ENCODE assay signal across 16 cellular contexts in the genomic region with DNA sequence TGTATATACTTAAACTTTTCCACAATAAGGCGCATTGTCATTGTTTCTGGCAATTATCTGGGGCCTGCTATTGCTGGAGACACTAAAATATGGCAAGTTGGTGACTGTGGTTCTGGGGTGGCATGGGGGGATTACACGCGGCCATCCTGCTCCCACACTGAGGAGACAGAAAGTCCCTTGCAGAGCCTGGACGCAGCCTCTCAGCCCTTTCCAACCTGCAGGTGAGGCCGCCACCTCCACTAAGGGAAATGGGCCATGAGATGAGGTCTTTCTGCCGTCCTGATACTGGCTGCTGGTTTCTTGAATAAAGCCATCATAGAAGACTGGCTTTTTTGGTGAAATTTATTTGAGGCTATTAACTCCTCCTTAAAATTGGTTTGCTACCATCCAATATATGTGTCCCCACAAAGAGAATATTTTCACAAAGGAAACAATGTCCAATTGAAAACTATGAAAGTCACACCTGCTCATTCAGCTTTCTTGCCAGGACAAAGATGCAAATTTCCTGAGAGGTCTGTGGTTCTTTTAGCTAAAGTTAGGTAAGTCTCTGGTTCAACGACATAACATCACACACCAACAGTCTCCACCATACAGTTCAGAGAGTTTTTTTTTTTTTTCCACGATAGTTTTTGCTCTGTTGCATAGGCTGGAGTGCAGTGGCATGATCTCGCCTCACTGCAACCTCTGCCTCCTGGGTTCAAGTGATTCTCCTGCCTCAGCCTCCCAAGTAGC. TPM values are rescaled to one million over a fixed set of nuclear protein-coding genes. Genes with fewer than 3 reads are reported as not detected.
DNase-seq lines count a peak whose midpoint lies in the region; ATAC-seq and TF ChIP-seq lines count a peak whose summit lies in the region.
"Had no signal": no experiment of that assay in that cellular context is flagged by ENCODE, and none has a peak within 500 bp of the region (broad histone marks: within the 10 kb centered on the region; RNA-seq: fewer than 3 reads in every experiment).

No MANE protein-coding gene starts in this region.

- H3K79me2 ChIP-seq in MM.1S (ENCODE audit: low read length), result peaks cover 97% of the 10 kb centered on the region

- peak; percentile 66 for ATAC-seq in GM18498 (IDR thresholded peaks at IDR 0.05; ENCODE audit: unreplicated experiment)
- ATAC-seq in HG02870 (IDR thresholded peaks at IDR 0.05; ENCODE audit: unreplicated experiment), result peak; percentile 69
- no peak for ATAC-seq in foreskin keratinocyte
- ATAC-seq: activated CD8-positive, alpha-beta T cell treated with anti-CD3 and anti-CD28 coated beads for 36 hours; naive thymus-derived CD4-positive, alpha-beta T cell had no signal

- WGBS in thyroid gland, 2 donors, result 92 to 93% methylated on average over 9 of the region's 9 CpGs

- H3K4me2 ChIP-seq in MM.1S (ENCODE audit: low read depth, low read length), result peak overlapping the region; percentile 61

- H3K27ac ChIP-seq in MM.1S (ENCODE audit: low read length) (peak overlapping the region; percentile 100), ascending aorta (no peak overlapping the region), thyroid gland (no peak overlapping the region), foreskin keratinocyte (no peak overlapping the region)
- H3K27ac ChIP-seq: left ventricle myocardium inferior, prostate gland, thoracic aorta had no signal

- H3K9me2 ChIP-seq in MM.1S (replicated peaks; ENCODE audit: insufficient read depth, low read length), result no peaks in the 10 kb centered on the region

- no peaks in the 10 kb centered on the region for H3K27me3 ChIP-seq in MM.1S (replicated peaks; ENCODE audit: insufficient read depth, low read length)
- no peaks in the 10 kb centered on the region for H3K27me3 ChIP-seq in ascending aorta
- H3K27me3 ChIP-seq in thyroid gland, result no peaks in the 10 kb centered on the region
- no peaks in the 10 kb centered on the region for H3K27me3 ChIP-seq in foreskin keratinocyte
- H3K27me3 ChIP-seq: MG63 had no signal

- intact Hi-C loops in ascending aorta (cut with DNase I), result no loop called here
- intact Hi-C loops in thyroid gland (cut with DNase I), result no loop called here

- H3K4me3 ChIP-seq in MM.1S (ENCODE audit: low read length) (peak overlapping the region; percentile 15), ascending aorta (no peak overlapping the region), thyroid gland (replicated peaks in 1 of 3) (no peak overlapping the region)
- H3K4me3 ChIP-seq: left ventricle myocardium inferior, MG63, prostate gland, thoracic aorta had no signal

- no peaks in the 10 kb centered on the region for H4K20me1 ChIP-seq in MM.1S (ENCODE audit: insufficient read depth, low read length)

- no peak overlapping the region for H2AFZ ChIP-seq in MM.1S (ENCODE audit: low read length)

- DNase-seq in GM20000 (ENCODE audit: low spot score) (peak; percentile 49), MM.1S (peak; percentile 91), ascending aorta (ENCODE audit: low spot score in 2 of 2) (no peak), thyroid gland (no peak), foreskin keratinocyte (no peak)
- DNase-seq in activated naive CD4-positive, alpha-beta T cell treated with Interleukin-2 at 50 U/mL for 16 hours, result no peak
- DNase-seq: activated CD8-positive, alpha-beta T cell treated with anti-CD3 and anti-CD28 coated beads for 36 hours; COR-L47; left ventricle myocardium inferior; MG63; naive thymus-derived CD4-positive, alpha-beta T cell; NK-92 treated with Interleukin-12 subunit alpha and Interleukin-12 subunit beta, amount 100 ng/mL, for 24 hours had no signal

- H3K9me3 ChIP-seq in MM.1S (replicated peaks; ENCODE audit: insufficient read depth, low read length) (no peaks in the 10 kb centered on the region), ascending aorta (no peaks in the 10 kb centered on the region), thyroid gland (no peaks in the 10 kb centered on the region)
- H3K9me3 ChIP-seq: left ventricle myocardium inferior, MG63, prostate gland, thoracic aorta had no signal

- H3K4me1 ChIP-seq in MM.1S (ENCODE audit: low read length) (peaks cover 95% of the 10 kb centered on the region), ascending aorta (no peaks in the 10 kb centered on the region), thyroid gland (no peaks in the 10 kb centered on the region), foreskin keratinocyte (no peaks in the 10 kb centered on the region)
- H3K4me1 ChIP-seq: prostate gland had no signal

- peaks cover 46% of the 10 kb centered on the region for H3K36me3 ChIP-seq in MM.1S (replicated peaks; ENCODE audit: insufficient read depth, low read length)
- peaks cover 86 to 100% of the 10 kb centered on the region in 2 donors for H3K36me3 ChIP-seq in ascending aorta
- peaks cover 70 to 81% of the 10 kb centered on the region in 2 donors for H3K36me3 ChIP-seq in thyroid gland
- H3K36me3 ChIP-seq: prostate gland had no signal

- H3K9ac ChIP-seq in MM.1S (ENCODE audit: low read length), result peak overlapping the region; percentile 100

- peaks cover 100% of the 10 kb centered on the region for H3F3A ChIP-seq in MM.1S (ENCODE audit: insufficient read depth, low read length)

- TF ChIP-seq POLR2A in thyroid gland (IDR thresholded peaks at IDR 0.05), result no peak

- TF ChIP-seq CTCF in GM20000 (IDR thresholded peaks at IDR 0.05; ENCODE audit: extremely low read depth, missing control alignments), result no peak
- TF ChIP-seq CTCF in MM.1S (IDR thresholded peaks at IDR 0.05; ENCODE audit: low read length), result no peak
- no peak for TF ChIP-seq CTCF in ascending aorta (IDR thresholded peaks at IDR 0.05)
- no peak for TF ChIP-seq CTCF in thyroid gland (IDR thresholded peaks at IDR 0.05)
- TF ChIP-seq CTCF in foreskin keratinocyte (conservative IDR thresholded peaks at IDR 0.05), result no peak

RNA-seq across cellular contexts. Expression of a gene that starts 13.0 kb away (rescaled TPM):
- total RNA-seq in ascending aorta, result 192 TPM
- total RNA-seq in thyroid gland, result 100 to 1,000 TPM; 113 to 159 (median 132) TPM
- total RNA-seq in foreskin keratinocyte, result 157 and 159 TPM in 2 replicates
- 94.9 and 110 TPM in 2 replicates for polyA plus RNA-seq in foreskin keratinocyte

Comparison
In these comparisons a context has a peak if more than half of its experiments do, and no peak if none do; other contexts are left out.
1. DNase-seq: peak in GM20000 (single experiment) and MM.1S (single experiment); none in activated naive CD4-positive, alpha-beta T cell treated with Interleukin-2 at 50 U/mL for 16 hours (single experiment), ascending aorta (0 of 2), thyroid gland (0 of 2) and foreskin keratinocyte (0 of 2).